1 cellular context compared by ENCODE assay signal in genomic region chr1:111553199-111553598, GRCh38.
TF ChIP-seq lines count a peak whose summit lies in the region.

No MANE protein-coding gene starts in this region.

TF ChIP-seq in HepG2, 621 proteins besides CTCF, POLR2A, EP300 and RAD21:
- TF ChIP-seq SCMH1 (CRISPR knock-in tag; IDR thresholded peaks at IDR 0.05; ENCODE audit: borderline replicate concordance) = no peak
- no peak for TF ChIP-seq ZBTB38 (CRISPR knock-in tag; IDR thresholded peaks at IDR 0.05)
- TF ChIP-seq ZMYM2 (CRISPR knock-in tag; IDR thresholded peaks at IDR 0.05) = no peak
- no peak for TF ChIP-seq MXD1 (CRISPR knock-in tag; IDR thresholded peaks at IDR 0.05)
- TF ChIP-seq TRIM24 (CRISPR knock-in tag; IDR thresholded peaks at IDR 0.05) = no peak
- TF ChIP-seq GTF3A (CRISPR knock-in tag; conservative IDR thresholded peaks at IDR 0.05) = no peak
- TF ChIP-seq PHF5A (CRISPR knock-in tag; IDR thresholded peaks at IDR 0.05; ENCODE audit: low read depth, unreplicated experiment) = no peak
- TF ChIP-seq GPBP1L1 (CRISPR knock-in tag; IDR thresholded peaks at IDR 0.05) = no peak
- no peak for TF ChIP-seq AHR (CRISPR knock-in tag; IDR thresholded peaks at IDR 0.05)
- TF ChIP-seq, protein P1, sequence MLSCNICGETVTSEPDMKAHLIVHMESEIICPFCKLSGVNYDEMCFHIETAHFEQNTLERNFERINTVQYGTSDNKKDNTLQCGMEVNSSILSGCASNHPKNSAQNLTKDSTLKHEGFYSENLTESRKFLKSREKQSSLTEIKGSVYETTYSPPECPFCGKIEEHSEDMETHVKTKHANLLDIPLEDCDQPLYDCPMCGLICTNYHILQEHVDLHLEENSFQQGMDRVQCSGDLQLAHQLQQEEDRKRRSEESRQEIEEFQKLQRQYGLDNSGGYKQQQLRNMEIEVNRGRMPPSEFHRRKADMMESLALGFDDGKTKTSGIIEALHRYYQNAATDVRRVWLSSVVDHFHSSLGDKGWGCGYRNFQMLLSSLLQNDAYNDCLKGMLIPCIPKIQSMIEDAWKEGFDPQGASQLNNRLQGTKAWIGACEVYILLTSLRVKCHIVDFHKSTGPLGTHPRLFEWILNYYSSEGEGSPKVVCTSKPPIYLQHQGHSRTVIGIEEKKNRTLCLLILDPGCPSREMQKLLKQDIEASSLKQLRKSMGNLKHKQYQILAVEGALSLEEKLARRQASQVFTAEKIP (CRISPR knock-in tag; IDR thresholded peaks at IDR 0.05; ENCODE audit: borderline replicate concordance) = no peak
- TF ChIP-seq TEAD2 (CRISPR knock-in tag; IDR thresholded peaks at IDR 0.05) = no peak
- TF ChIP-seq AGO2 (optimal IDR thresholded peaks at IDR 0.05; ENCODE audit: low read depth, low read length) = no peak
- TF ChIP-seq, protein P2, sequence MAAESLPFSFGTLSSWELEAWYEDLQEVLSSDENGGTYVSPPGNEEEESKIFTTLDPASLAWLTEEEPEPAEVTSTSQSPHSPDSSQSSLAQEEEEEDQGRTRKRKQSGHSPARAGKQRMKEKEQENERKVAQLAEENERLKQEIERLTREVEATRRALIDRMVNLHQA (CRISPR knock-in tag; IDR thresholded peaks at IDR 0.05) = no peak
- no peak for TF ChIP-seq YY1 (IDR thresholded peaks at IDR 0.05; ENCODE audit: insufficient read depth, insufficient replicate concordance, low read depth, low read length)
- no peak for TF ChIP-seq ZNF510 (CRISPR knock-in tag; IDR thresholded peaks at IDR 0.05; ENCODE audit: low read depth)
- no peak for TF ChIP-seq ZNF644 (CRISPR knock-in tag; IDR thresholded peaks at IDR 0.05; ENCODE audit: low read depth)
